20 cellular contexts compared by ENCODE assay signal in the genomic region with DNA sequence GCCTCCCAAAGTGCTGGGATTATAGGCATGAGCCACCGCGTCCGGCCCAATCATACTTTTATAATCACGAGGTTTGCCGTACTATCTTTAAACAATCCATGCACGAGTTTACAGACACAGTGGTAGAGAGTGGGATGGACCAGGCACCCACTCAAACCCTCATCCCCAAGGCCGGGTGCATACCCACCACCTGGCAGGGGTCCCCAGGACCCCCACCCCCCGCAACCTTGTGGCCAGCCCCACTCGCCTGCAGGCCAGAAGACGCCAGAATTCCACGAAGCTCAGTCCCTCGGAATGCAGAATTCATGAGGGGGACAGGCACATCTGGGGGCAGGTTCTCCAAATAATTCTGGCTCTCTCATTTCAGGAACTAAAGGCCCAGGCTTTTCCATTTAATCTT. TPM values are rescaled to one million over a fixed set of nuclear protein-coding genes. Genes with fewer than 3 reads are reported as not detected.
A peak's percentile ranks its signal among the peaks of the same experiment; 100 is the strongest.
DNase-seq lines count a peak whose midpoint lies in the region; ATAC-seq and TF ChIP-seq lines count a peak whose summit lies in the region.
"Had no signal": no experiment of that assay in that cellular context is flagged by ENCODE, and none has a peak within 500 bp of the region (broad histone marks: within the 10 kb centered on the region; RNA-seq: fewer than 3 reads in every experiment).

No MANE protein-coding gene starts in this region.

- intact Hi-C loops in mucosa of descending colon (cut with DNase I, micrococcal nuclease), result no loop called here

- H3F3A ChIP-seq in GM23338 (replicated peaks; ENCODE audit: low read depth), result no peaks in the 10 kb centered on the region

- H3K9me2 ChIP-seq in GM23338 (ENCODE audit: insufficient read depth), result no peaks in the 10 kb centered on the region

- H3K27ac ChIP-seq in GM23338 (ENCODE audit: low read depth) (no peak overlapping the region), RWPE1 (peak overlapping the region; percentile 80), stomach smooth muscle (ENCODE audit: low read length) (peak overlapping the region; percentile 79)
- H3K27ac ChIP-seq: Peyer's patch had no signal

- peak; percentile 0 for DNase-seq in GM23338 (ENCODE audit: low spot score)
- DNase-seq in RWPE1 (ENCODE audit: low spot score), result no peak
- peak in 2 of 3 donors; percentile 14 to 17 for DNase-seq in mucosa of descending colon
- no peak for DNase-seq in GM03348 (ENCODE audit: low spot score)
- DNase-seq in GM19240 (ENCODE audit: insufficient read length, low spot score), result no peak
- no peak for DNase-seq in stimulated activated naive CD4-positive, alpha-beta T cell treated with Interleukin-2 at 50 U/mL for 16 hours (lab: John Stamatoyannopoulos, UW)
- DNase-seq: CD4-positive, CD25-positive, alpha-beta regulatory T cell; COR-L47; NCI-H1105; NCI-H146; NCI-H2029 treated with DMSO at 0.1 percent for 48 hours; NCI-H226; NCI-H510A treated with DMSO at 0.1 percent for 48 hours; NCI-H748 treated with DMSO at 0.1 percent for 48 hours; NK-92 treated with Interleukin-12 subunit alpha and Interleukin-12 subunit beta, amount 100 ng/mL, for 24 hours; Peyer's patch; SW 1271 had no signal

- H3K9ac ChIP-seq in stomach smooth muscle (ENCODE audit: low read length in 2 of 2), result no peak overlapping the region

- H3K9me3 ChIP-seq in mucosa of descending colon (no peaks in the 10 kb centered on the region), stomach smooth muscle (ENCODE audit: control insufficient read depth in 2 of 2, low read length in 2 of 2) (no peaks in the 10 kb centered on the region)
- H3K9me3 ChIP-seq: BE2C, Peyer's patch had no signal

- CTCF ChIA-PET in RWPE1 (lab: Yijun Ruan, JAX), result no interaction called here

- H3K27me3 ChIP-seq in GM23338 (ENCODE audit: insufficient read depth), result no peaks in the 10 kb centered on the region
- H3K27me3 ChIP-seq in stomach smooth muscle (ENCODE audit: control insufficient read depth in 1 of 2, insufficient read depth in 2 of 2, low read length in 2 of 2), result no peaks in the 10 kb centered on the region
- H3K27me3 ChIP-seq: BE2C, Peyer's patch had no signal

- H3K27me3 Mint-ChIP-seq in GM23338 (ENCODE audit: insufficient read depth, low read depth, poor library complexity), result peaks cover 13% of the 10 kb centered on the region

- TF ChIP-seq CTCF in GM23338 (conservative IDR thresholded peaks at IDR 0.05; ENCODE audit: low read depth in 2 of 2) (no peak), RWPE1 (conservative IDR thresholded peaks at IDR 0.05; ENCODE audit: low read depth) (no peak), mucosa of descending colon (IDR thresholded peaks at IDR 0.05) (no peak)

- no peaks in the 10 kb centered on the region for H3K9me3 Mint-ChIP-seq in GM23338
- H3K9me3 Mint-ChIP-seq: CD4-positive, CD25-positive, alpha-beta regulatory T cell; IgD-negative memory B cell had no signal

- no peak overlapping the region for H3K4me3 Mint-ChIP-seq in GM23338
- H3K4me3 Mint-ChIP-seq: CD4-positive, CD25-positive, alpha-beta regulatory T cell; IgD-negative memory B cell had no signal

- peaks cover 13% of the 10 kb centered on the region; the same call in 2 of the 3 replicates for H3K4me1 Mint-ChIP-seq in GM23338

- H3K4me2 ChIP-seq in GM23338, result no peak overlapping the region

- no peak for ATAC-seq in GM23338
- no peak for ATAC-seq in mucosa of descending colon

- H3K36me3 ChIP-seq in GM23338 (ENCODE audit: insufficient read depth), result no peaks in the 10 kb centered on the region
- no peaks in the 10 kb centered on the region for H3K36me3 ChIP-seq in mucosa of descending colon (ENCODE audit: low read depth)
- peaks cover 0 to 4% of the 10 kb centered on the region in 2 donors for H3K36me3 ChIP-seq in stomach smooth muscle (ENCODE audit: control insufficient read depth in 2 of 2, insufficient read depth in 2 of 2, low read length in 2 of 2)
- H3K36me3 ChIP-seq: BE2C had no signal

- H3K79me2 ChIP-seq in GM23338 (replicated peaks; ENCODE audit: insufficient read depth), result no peaks in the 10 kb centered on the region

- H3K4me3 ChIP-seq in GM23338 (no peak overlapping the region), mucosa of descending colon (no peak overlapping the region), stomach smooth muscle (ENCODE audit: low read length in 2 of 2) (no peak overlapping the region)
- H3K4me3 ChIP-seq: Peyer's patch had no signal

- no peak overlapping the region for H2AFZ ChIP-seq in GM23338

- no peaks in the 10 kb centered on the region for H4K20me1 ChIP-seq in GM23338 (replicated peaks; ENCODE audit: insufficient read depth)

- no peak overlapping the region for H3K27ac Mint-ChIP-seq in GM23338
- H3K27ac Mint-ChIP-seq: IgD-negative memory B cell had no signal

- H3K4me1 ChIP-seq in GM23338 (ENCODE audit: insufficient read depth) (no peaks in the 10 kb centered on the region), mucosa of descending colon (ENCODE audit: low read depth) (no peaks in the 10 kb centered on the region), stomach smooth muscle (ENCODE audit: control insufficient read depth, insufficient read depth, low read length) (peaks cover 66% of the 10 kb centered on the region)
- H3K4me1 ChIP-seq: BE2C had no signal

- no peaks in the 10 kb centered on the region for H3K36me3 Mint-ChIP-seq in GM23338 (ENCODE audit: low read depth)
- H3K36me3 Mint-ChIP-seq: IgD-negative memory B cell had no signal

- POLR2A ChIA-PET in RWPE1 (lab: Yijun Ruan, JAX; ENCODE audit: low non-redundant PET), result no interaction called here

TF ChIP-seq in GM23338, 12 proteins besides CTCF, POLR2A, EP300 and RAD21:
- TF ChIP-seq NANOG (IDR thresholded peaks at IDR 0.05; ENCODE audit: borderline replicate concordance), result no peak
- TF ChIP-seq, protein P1, sequence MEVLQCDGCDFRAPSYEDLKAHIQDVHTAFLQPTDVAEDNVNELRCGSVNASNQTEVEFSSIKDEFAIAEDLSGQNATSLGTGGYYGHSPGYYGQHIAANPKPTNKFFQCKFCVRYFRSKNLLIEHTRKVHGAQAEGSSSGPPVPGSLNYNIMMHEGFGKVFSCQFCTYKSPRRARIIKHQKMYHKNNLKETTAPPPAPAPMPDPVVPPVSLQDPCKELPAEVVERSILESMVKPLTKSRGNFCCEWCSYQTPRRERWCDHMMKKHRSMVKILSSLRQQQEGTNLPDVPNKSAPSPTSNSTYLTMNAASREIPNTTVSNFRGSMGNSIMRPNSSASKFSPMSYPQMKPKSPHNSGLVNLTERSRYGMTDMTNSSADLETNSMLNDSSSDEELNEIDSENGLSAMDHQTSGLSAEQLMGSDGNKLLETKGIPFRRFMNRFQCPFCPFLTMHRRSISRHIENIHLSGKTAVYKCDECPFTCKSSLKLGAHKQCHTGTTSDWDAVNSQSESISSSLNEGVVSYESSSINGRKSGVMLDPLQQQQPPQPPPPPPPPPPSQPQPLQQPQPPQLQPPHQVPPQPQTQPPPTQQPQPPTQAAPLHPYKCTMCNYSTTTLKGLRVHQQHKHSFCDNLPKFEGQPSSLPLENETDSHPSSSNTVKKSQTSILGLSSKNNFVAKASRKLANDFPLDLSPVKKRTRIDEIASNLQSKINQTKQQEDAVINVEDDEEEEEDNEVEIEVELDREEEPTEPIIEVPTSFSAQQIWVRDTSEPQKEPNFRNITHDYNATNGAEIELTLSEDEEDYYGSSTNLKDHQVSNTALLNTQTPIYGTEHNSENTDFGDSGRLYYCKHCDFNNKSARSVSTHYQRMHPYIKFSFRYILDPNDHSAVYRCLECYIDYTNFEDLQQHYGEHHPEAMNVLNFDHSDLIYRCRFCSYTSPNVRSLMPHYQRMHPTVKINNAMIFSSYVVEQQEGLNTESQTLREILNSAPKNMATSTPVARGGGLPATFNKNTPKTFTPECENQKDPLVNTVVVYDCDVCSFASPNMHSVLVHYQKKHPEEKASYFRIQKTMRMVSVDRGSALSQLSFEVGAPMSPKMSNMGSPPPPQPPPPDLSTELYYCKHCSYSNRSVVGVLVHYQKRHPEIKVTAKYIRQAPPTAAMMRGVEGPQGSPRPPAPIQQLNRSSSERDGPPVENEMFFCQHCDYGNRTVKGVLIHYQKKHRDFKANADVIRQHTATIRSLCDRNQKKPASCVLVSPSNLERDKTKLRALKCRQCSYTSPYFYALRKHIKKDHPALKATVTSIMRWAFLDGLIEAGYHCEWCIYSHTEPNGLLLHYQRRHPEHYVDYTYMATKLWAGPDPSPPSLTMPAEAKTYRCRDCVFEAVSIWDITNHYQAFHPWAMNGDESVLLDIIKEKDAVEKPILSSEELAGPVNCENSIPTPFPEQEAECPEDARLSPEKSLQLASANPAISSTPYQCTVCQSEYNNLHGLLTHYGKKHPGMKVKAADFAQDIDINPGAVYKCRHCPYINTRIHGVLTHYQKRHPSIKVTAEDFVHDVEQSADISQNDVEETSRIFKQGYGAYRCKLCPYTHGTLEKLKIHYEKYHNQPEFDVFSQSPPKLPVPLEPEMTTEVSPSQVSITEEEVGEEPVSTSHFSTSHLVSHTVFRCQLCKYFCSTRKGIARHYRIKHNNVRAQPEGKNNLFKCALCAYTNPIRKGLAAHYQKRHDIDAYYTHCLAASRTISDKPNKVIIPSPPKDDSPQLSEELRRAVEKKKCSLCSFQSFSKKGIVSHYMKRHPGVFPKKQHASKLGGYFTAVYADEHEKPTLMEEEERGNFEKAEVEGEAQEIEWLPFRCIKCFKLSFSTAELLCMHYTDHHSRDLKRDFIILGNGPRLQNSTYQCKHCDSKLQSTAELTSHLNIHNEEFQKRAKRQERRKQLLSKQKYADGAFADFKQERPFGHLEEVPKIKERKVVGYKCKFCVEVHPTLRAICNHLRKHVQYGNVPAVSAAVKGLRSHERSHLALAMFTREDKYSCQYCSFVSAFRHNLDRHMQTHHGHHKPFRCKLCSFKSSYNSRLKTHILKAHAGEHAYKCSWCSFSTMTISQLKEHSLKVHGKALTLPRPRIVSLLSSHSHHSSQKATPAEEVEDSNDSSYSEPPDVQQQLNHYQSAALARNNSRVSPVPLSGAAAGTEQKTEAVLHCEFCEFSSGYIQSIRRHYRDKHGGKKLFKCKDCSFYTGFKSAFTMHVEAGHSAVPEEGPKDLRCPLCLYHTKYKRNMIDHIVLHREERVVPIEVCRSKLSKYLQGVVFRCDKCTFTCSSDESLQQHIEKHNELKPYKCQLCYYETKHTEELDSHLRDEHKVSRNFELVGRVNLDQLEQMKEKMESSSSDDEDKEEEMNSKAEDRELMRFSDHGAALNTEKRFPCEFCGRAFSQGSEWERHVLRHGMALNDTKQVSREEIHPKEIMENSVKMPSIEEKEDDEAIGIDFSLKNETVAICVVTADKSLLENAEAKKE (CRISPR knock-in tag; IDR thresholded peaks at IDR 0.05), result no peak

RNA-seq across cellular contexts. Expression of a gene that starts 17.1 kb away (rescaled TPM):
- total RNA-seq in GM23338 (2014; rRNA removed; shearing (Covaris generic)), result 16.5 and 20.8 TPM in 2 replicates
- 3.2 and 3.8 TPM in 2 replicates for polyA plus RNA-seq in GM23338 (2016; fragmentation: Nextera tagmentation; extraction: Ambion mirVana)
- total RNA-seq in mucosa of descending colon, result 10 to 100 TPM; 15.9 to 81.3 (median 22.1) TPM

RNA-seq across cellular contexts. Expression of a gene that starts 40.6 kb away (rescaled TPM):
- 32.6 and 39.2 TPM in 2 replicates for total RNA-seq in GM23338 (2014; rRNA removed; shearing (Covaris generic))
- polyA plus RNA-seq in GM23338 (2016; fragmentation: Nextera tagmentation; extraction: Ambion mirVana), result 11.8 and 12.2 TPM in 2 replicates
- 10 to 100 TPM; 47.4 to 54.1 (median 52.0) TPM for total RNA-seq in mucosa of descending colon

Comparison
In these comparisons a context has a peak if more than half of its experiments do, and no peak if none do; other contexts are left out.
1. DNase-seq: peak in GM23338 (single experiment) and mucosa of descending colon (2 of 3); none in RWPE1 (single experiment), GM03348 (single experiment), GM19240 (single experiment) and stimulated activated naive CD4-positive, alpha-beta T cell treated with Interleukin-2 at 50 U/mL for 16 hours (single experiment).